Comparison of ENCODE assay signal across 25 cellular contexts in genomic region chr12:52089491-52089890, GRCh38. TPM values are rescaled to one million over a fixed set of nuclear protein-coding genes. Genes with fewer than 3 reads are reported as not detected.
"Had no signal": no experiment of that assay in that cellular context is flagged by ENCODE, and none has a peak within 500 bp of the region (broad histone marks: within the 10 kb centered on the region; RNA-seq: fewer than 3 reads in every experiment).

No MANE protein-coding gene starts in this region.

- FAIRE-seq: keratinocyte, pancreas had no signal

- DNase-seq: cortex of kidney; dorsolateral prefrontal cortex; effector memory CD4-positive, alpha-beta T cell; gastrocnemius medialis; heart right ventricle; hypothalamus; left cardiac atrium; left ventricle myocardium inferior; lower lobe of right lung; natural killer cell; nucleus accumbens; right lobe of liver; stimulated activated CD4-positive, alpha-beta T cell treated with anti-CD3 and anti-CD28 coated beads, Interleukin-4, amount 100 ng/mL, for 1 hour; stimulated activated CD8-positive, alpha-beta memory T cell treated with anti-CD3 and anti-CD28 coated beads, Interleukin-4, amount 100 ng/mL, for 48 hours; stimulated activated naive CD8-positive, alpha-beta T cell treated with anti-CD3 and anti-CD28 coated beads, Interleukin-15, Interleukin-2, amounts not matched to agents 100 U/mL and 50 U/mL, for 24 hours; thyroid gland; uterus had no signal

- H3K27ac ChIP-seq: dorsolateral prefrontal cortex, epithelial cell of prostate, esophagus muscularis mucosa, heart right ventricle, left ventricle myocardium inferior, lower lobe of right lung, pancreas, right lobe of liver, suprapubic skin, thyroid gland, uterus had no signal

- H3K9me3 ChIP-seq: esophagus muscularis mucosa, gastrocnemius medialis, heart right ventricle, left ventricle myocardium inferior, lower lobe of right lung, pancreas, right lobe of liver, suprapubic skin, thyroid gland, uterus had no signal

- H3K4me3 ChIP-seq: dorsolateral prefrontal cortex, esophagus muscularis mucosa, gastrocnemius medialis, heart right ventricle, left ventricle myocardium inferior, lower lobe of right lung, pancreas, right lobe of liver, suprapubic skin, thyroid gland, uterus had no signal

- H3K27me3 ChIP-seq: pancreas, right lobe of liver, thyroid gland, uterus had no signal

- H3K36me3 ChIP-seq: esophagus muscularis mucosa, gastrocnemius medialis, heart right ventricle, left ventricle myocardium inferior, lower lobe of right lung, pancreas, right lobe of liver, suprapubic skin, thyroid gland, uterus had no signal

- H3K4me1 ChIP-seq: esophagus muscularis mucosa, heart right ventricle, left ventricle myocardium inferior, lower lobe of right lung, suprapubic skin, uterus had no signal

- ATAC-seq: heart right ventricle; left cardiac atrium; lower lobe of right lung; natural killer cell; pancreas; right lobe of liver; stimulated activated naive CD8-positive, alpha-beta T cell treated with anti-CD3 and anti-CD28 coated beads, Interleukin-15, Interleukin-2, amounts not matched to agents 100 U/mL and 50 U/mL, for 24 hours had no signal

RNA-seq across cellular contexts. Expression of gene SMIM41, which starts 10.0 kb away (rescaled TPM):
- total RNA-seq: gastrocnemius medialis, myocyte, natural killer cell, neural crest cell, progenitor cell of endocrine pancreas, right lobe of liver, uterus had no signal
- polyA plus RNA-seq: keratinocyte had no signal
